Comparison of ENCODE assay signal across 8 cellular contexts in the genomic region with DNA sequence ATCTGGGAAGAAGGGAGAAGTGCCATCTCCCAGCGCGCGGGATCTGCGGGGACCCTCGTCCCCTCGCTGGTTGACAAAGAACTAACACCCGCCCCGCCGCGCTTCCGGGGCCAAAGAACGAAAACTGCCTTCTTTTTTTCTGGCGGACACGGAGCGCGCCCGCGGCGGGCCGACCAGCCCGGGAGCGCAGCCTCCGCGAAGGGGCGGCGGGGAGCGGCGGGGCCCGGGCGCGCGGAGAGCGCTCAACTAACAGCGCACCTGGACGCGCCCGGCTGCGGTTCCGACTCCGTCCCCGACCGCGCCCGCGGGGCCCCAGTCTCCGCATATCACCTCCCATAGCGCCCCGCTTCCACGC. TPM values are rescaled to one million over a fixed set of nuclear protein-coding genes. Genes with fewer than 3 reads are reported as not detected.
DNase-seq lines count a peak whose midpoint lies in the region; ATAC-seq and TF ChIP-seq lines count a peak whose summit lies in the region.

No MANE protein-coding gene starts in this region.

- H3K4me3 ChIP-seq in Karpas-422 (ENCODE audit: low read length) (no peak overlapping the region; the same call in 1 of the 2 replicates), mucosa of stomach (ENCODE audit: low read length) (peak overlapping the region; percentile 43)

- H3K9me3 ChIP-seq in Karpas-422 (ENCODE audit: low read length) = no peaks in the 10 kb centered on the region
- H3K9me3 ChIP-seq in mucosa of stomach (ENCODE audit: control insufficient read depth, low read length) = no peaks in the 10 kb centered on the region

- no peaks in the 10 kb centered on the region for H3K9me2 ChIP-seq in Karpas-422 (replicated peaks; ENCODE audit: insufficient read depth, low read length)

- H2AFZ ChIP-seq in Karpas-422 (ENCODE audit: low read length) = no peak overlapping the region

- H4K20me1 ChIP-seq in Karpas-422 (ENCODE audit: insufficient read depth, low read depth, low read length) = no peaks in the 10 kb centered on the region

- H3K79me2 ChIP-seq in Karpas-422 (ENCODE audit: low read length) = no peaks in the 10 kb centered on the region

- H3K9me3 Mint-ChIP-seq in dendritic cell treated with granulocyte-macrophage colony-stimulating factor and Interleukin-4, amounts not matched to agents 40 ng/mL and 50 ng/mL, for 4 days = no peaks in the 10 kb centered on the region

- peak overlapping the region; percentile 80 for H3K4me3 Mint-ChIP-seq in dendritic cell treated with granulocyte-macrophage colony-stimulating factor and Interleukin-4, amounts not matched to agents 40 ng/mL and 50 ng/mL, for 4 days

- H3K27me3 ChIP-seq in Karpas-422 (ENCODE audit: low read length) (no peaks in the 10 kb centered on the region), mucosa of stomach (ENCODE audit: control insufficient read depth, insufficient read depth, low read length) (peaks cover 3% of the 10 kb centered on the region)

- intact Hi-C loops in dendritic cell treated with granulocyte-macrophage colony-stimulating factor and Interleukin-4, amounts not matched to agents 40 ng/mL and 50 ng/mL, for 4 days (cut with micrococcal nuclease) = no loop called here

- peak overlapping the region; percentile 40 for H3K4me2 ChIP-seq in Karpas-422 (ENCODE audit: low read depth, low read length, poor library complexity, severe bottlenecking)

- H3K27ac Mint-ChIP-seq in dendritic cell treated with granulocyte-macrophage colony-stimulating factor and Interleukin-4, amounts not matched to agents 40 ng/mL and 50 ng/mL, for 4 days = peak overlapping the region; percentile 39

- ATAC-seq in GM19395 (IDR thresholded peaks at IDR 0.05; ENCODE audit: unreplicated experiment) = peak; percentile 5

- H3K36me3 ChIP-seq in Karpas-422 (ENCODE audit: insufficient read depth, low read length) (no peaks in the 10 kb centered on the region), mucosa of stomach (ENCODE audit: control insufficient read depth, insufficient read depth, low read length) (no peaks in the 10 kb centered on the region)

- peak overlapping the region; percentile 18; the same call in 1 of the 2 replicates for H3K27ac ChIP-seq in 22Rv1
- H3K27ac ChIP-seq in Karpas-422 (ENCODE audit: low read length) = no peak overlapping the region

- DNase-seq in Karpas-422 = no peak
- DNase-seq in activated CD4-positive, CD25-positive, alpha-beta regulatory T cell treated with anti-CD3 and anti-CD28 coated beads, Interleukin-2, amount 50 U/mL, for 72 hours = no peak
- no peak for DNase-seq in activated effector memory CD4-positive, alpha-beta T cell treated with anti-CD3 and anti-CD28 coated beads, Interleukin-2, amount 50 U/mL, for 16 hours
- no peak for DNase-seq in HPDE6-E6E7 (ENCODE audit: extremely low spot score)

- TF ChIP-seq CTCF in 22Rv1 (IDR thresholded peaks at IDR 0.05) = no peak

- no peaks in the 10 kb centered on the region for H3K36me3 Mint-ChIP-seq in dendritic cell treated with granulocyte-macrophage colony-stimulating factor and Interleukin-4, amounts not matched to agents 40 ng/mL and 50 ng/mL, for 4 days (ENCODE audit: low read depth)

- H3K4me1 Mint-ChIP-seq in dendritic cell treated with granulocyte-macrophage colony-stimulating factor and Interleukin-4, amounts not matched to agents 40 ng/mL and 50 ng/mL, for 4 days (ENCODE audit: low read depth) = peaks cover 29% of the 10 kb centered on the region

- H3K9ac ChIP-seq in Karpas-422 (ENCODE audit: low read length) (no peak overlapping the region), mucosa of stomach (ENCODE audit: low read length) (peak overlapping the region; percentile 94)

- peaks cover 60% of the 10 kb centered on the region for H3K27me3 Mint-ChIP-seq in dendritic cell treated with granulocyte-macrophage colony-stimulating factor and Interleukin-4, amounts not matched to agents 40 ng/mL and 50 ng/mL, for 4 days

- H3K4me1 ChIP-seq in Karpas-422 (ENCODE audit: low read length) (peaks cover 25% of the 10 kb centered on the region), mucosa of stomach (ENCODE audit: control insufficient read depth, insufficient read depth, low read length) (peaks cover 37% of the 10 kb centered on the region)

RNA-seq across cellular contexts. Expression of a gene that starts 0.4 kb away (rescaled TPM):
- total RNA-seq in Karpas-422 (2014; rRNA removed; shearing (Covaris generic); ENCODE audit: low replicate concordance) = 0.22 and 0.54 TPM in 2 replicates
